ENCODE assay signal across 1 cellular context in the genomic region with DNA sequence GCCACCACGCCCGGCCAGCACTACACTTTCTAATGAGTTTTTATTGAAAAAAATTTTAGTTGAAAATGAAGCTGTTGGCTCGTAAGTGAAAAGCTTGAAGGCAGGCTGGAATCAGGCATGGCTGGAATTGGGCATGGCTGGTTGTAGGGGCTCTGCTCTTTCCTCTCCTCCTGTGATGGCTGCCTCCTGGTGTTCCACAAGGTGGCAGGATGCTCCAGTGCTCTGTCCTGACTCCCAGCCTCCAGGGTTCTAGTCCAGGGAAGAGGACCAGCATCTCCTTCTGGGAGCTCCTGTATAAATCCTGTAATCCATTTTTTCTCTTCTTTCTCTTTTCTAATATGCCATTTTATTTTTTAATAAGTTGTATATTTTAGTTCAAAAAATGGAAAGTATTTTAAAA.
TF ChIP-seq lines count a peak whose summit lies in the region.

No MANE protein-coding gene starts in this region.

TF ChIP-seq in GM12878, 131 proteins besides CTCF, POLR2A, EP300 and RAD21:
- TF ChIP-seq SMC3 (IDR thresholded peaks at IDR 0.05; ENCODE audit: borderline replicate concordance, low read length) (peak; percentile 40; the same call in 1 of the 2 replicates), YY1 (IDR thresholded peaks at IDR 0.05; ENCODE audit: low read depth, low read length) (peak; percentile 74), TAF1 (IDR thresholded peaks at IDR 0.05; ENCODE audit: borderline replicate concordance, low read depth, low read length) (no peak)
